Comparison of ENCODE assay signal across 8 cellular contexts in the genomic region with DNA sequence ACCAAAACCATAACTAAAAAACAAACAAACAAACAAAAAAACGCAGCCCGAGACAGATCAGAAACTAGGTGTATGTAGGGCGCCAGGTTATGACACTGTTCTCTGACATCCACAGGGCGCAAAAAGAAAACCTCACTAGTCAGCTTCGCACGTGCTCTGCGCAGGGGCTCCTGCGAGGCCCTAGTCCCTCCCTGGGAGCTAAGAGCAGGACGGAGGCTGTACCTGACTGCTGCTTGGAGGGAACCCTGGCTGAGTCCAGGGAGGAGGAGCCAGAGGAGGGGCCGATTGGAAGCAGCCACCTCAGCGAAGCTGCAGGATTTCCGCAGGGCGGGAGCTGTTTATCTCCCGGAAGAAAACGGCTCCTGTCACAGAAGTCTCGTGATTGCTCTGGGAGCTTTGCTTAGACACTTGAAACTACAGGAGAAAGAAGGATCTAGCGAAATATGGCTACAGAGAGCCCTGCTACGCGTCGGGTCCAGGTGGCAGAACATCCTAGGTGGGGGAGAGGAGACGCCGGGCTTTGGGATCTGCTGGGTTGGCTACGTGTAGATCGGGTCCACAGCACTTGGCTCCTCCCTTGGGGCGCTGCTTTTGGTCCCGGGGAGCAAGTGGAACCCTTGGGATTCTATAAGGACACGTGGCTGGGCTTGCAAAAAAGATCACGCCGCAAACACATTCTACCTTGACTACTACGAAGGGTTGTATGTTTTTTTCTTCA. TPM values are rescaled to one million over a fixed set of nuclear protein-coding genes. Genes with fewer than 3 reads are reported as not detected.
DNase-seq lines count a peak whose midpoint lies in the region; ATAC-seq and TF ChIP-seq lines count a peak whose summit lies in the region.

GALK2 (plus strand) TSS at position 368 of the 718 bp plus-strand sequence; CDS start at position 444, 76 bp downstream.

- no peak for TF ChIP-seq CTCF in liver (IDR thresholded peaks at IDR 0.05; ENCODE audit: low read depth, low read length, missing input control)

- DNase-seq in NCI-H69 (lab: John Stamatoyannopoulos, UW) (peak; percentile 98), dermis microvascular lymphatic vessel endothelial cell (ENCODE audit: low read depth in 2 of 2) (peak; percentile 60 to 92)
- DNase-seq in activated CD4-positive, alpha-beta T cell treated with anti-CD3 and anti-CD28 coated beads, Interleukin-2, amount 50 U/mL, for 4 hours, result peak; percentile 67 to 68
- DNase-seq in stimulated activated CD4-positive, alpha-beta T cell treated with anti-CD3 and anti-CD28 coated beads, Interleukin-4, amount 100 ng/mL, for 24 hours, result peak; percentile 84

- TF ChIP-seq RAD21 in liver (IDR thresholded peaks at IDR 0.05), result peak; percentile 8 to 48

- H3K4me2 ChIP-seq in BLaER1, result peak within 1 kb of the TSS; percentile 72

- ATAC-seq in GM19324 (IDR thresholded peaks at IDR 0.05; ENCODE audit: low FRiP score, unreplicated experiment), result peak; percentile 97
- peak; percentile 86 for ATAC-seq in HG03469 (IDR thresholded peaks at IDR 0.05; ENCODE audit: unreplicated experiment)

- peak within 1 kb of the TSS; percentile 74 for H3K4me3 ChIP-seq in BLaER1
- peak within 1 kb of the TSS; percentile 67 to 94 (median 73) for H3K4me3 ChIP-seq in liver (ENCODE audit: low read depth in 1 of 3, low read length in 3 of 3)

- no peaks in the 10 kb centered on the region for H4K20me1 ChIP-seq in BLaER1

- H3K27ac ChIP-seq in BLaER1, result peak within 1 kb of the TSS; percentile 84
- peak within 1 kb of the TSS; percentile 37 to 91 for H3K27ac ChIP-seq in liver (ENCODE audit: low read depth in 1 of 2, low read length in 2 of 2)

- H3K27me3 ChIP-seq in BLaER1 (no peaks in the 10 kb centered on the region), liver (ENCODE audit: control insufficient read depth in 4 of 4, insufficient read depth in 4 of 4, low read length in 3 of 4) (no peaks in the 10 kb centered on the region)

- H3K9me3 ChIP-seq in BLaER1, result peaks cover 8% of the 10 kb centered on the region
- no peaks in the 10 kb centered on the region for H3K9me3 ChIP-seq in liver (ENCODE audit: control insufficient read depth in 4 of 4, low read length in 3 of 4)

- 7% methylated on average over 30 of the region's 30 CpGs for WGBS in liver

- H3K4me1 ChIP-seq in BLaER1, result peaks cover 17% of the 10 kb centered on the region
- H3K4me1 ChIP-seq in liver (ENCODE audit: control insufficient read depth in 4 of 4, insufficient read depth in 4 of 4, low read length in 3 of 4), result peaks cover 0 to 11% (median 2%) of the 10 kb centered on the region in 4 donors

- H3K36me3 ChIP-seq in BLaER1, result peaks cover 3% of the 10 kb centered on the region
- H3K36me3 ChIP-seq in liver (ENCODE audit: control insufficient read depth in 4 of 4, insufficient read depth in 3 of 4, low read depth in 1 of 4, low read length in 3 of 4), result no peaks in the 10 kb centered on the region

- H3K9ac ChIP-seq in BLaER1 (peak within 1 kb of the TSS; percentile 83), liver (ENCODE audit: low read depth in 1 of 2, low read length in 2 of 2) (peak within 1 kb of the TSS; percentile 17 to 97)

TF ChIP-seq in liver, 16 proteins besides CTCF, POLR2A, EP300 and RAD21:
- TF ChIP-seq FOXA2 (IDR thresholded peaks at IDR 0.05), result no peak
- TF ChIP-seq, protein P1, sequence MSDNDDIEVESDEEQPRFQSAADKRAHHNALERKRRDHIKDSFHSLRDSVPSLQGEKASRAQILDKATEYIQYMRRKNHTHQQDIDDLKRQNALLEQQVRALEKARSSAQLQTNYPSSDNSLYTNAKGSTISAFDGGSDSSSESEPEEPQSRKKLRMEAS (IDR thresholded peaks at IDR 0.05), result peak; percentile 74
- TF ChIP-seq RXRA (IDR thresholded peaks at IDR 0.05), result peak; percentile 50
- no peak for TF ChIP-seq ATF3 (IDR thresholded peaks at IDR 0.05)
- no peak for TF ChIP-seq EGR1 (IDR thresholded peaks at IDR 0.05; ENCODE audit: low read depth in 2 of 2)
- TF ChIP-seq SP1 (IDR thresholded peaks at IDR 0.05), result peak; percentile 50
- no peak for TF ChIP-seq NR2F2 (IDR thresholded peaks at IDR 0.05)
- peak; percentile 85 for TF ChIP-seq REST (IDR thresholded peaks at IDR 0.05)
- TF ChIP-seq FOXA1 (IDR thresholded peaks at IDR 0.05), result peak; percentile 39
- TF ChIP-seq YY1 (IDR thresholded peaks at IDR 0.05), result peak; percentile 65
- TF ChIP-seq HNF4A (conservative IDR thresholded peaks at IDR 0.05), result peak; percentile 44 to 61
- no peak for TF ChIP-seq ZBTB33 (IDR thresholded peaks at IDR 0.05)
- peak in 1 of 2 donors; percentile 86 for TF ChIP-seq GABPA (IDR thresholded peaks at IDR 0.05 in 1 of 2, conservative IDR thresholded peaks at IDR 0.05 in 1 of 2)
- TF ChIP-seq JUND (IDR thresholded peaks at IDR 0.05), result peak; percentile 58 to 65
- TF ChIP-seq TAF1 (conservative IDR thresholded peaks at IDR 0.05), result peak; percentile 70
- TF ChIP-seq HNF4G (IDR thresholded peaks at IDR 0.05), result no peak

RNA-seq across cellular contexts. Expression of gene GALK2, which starts in this region (rescaled TPM):
- total RNA-seq in dermis microvascular lymphatic vessel endothelial cell (41.8 and 43.5 TPM in 2 replicates), liver (10 to 100 TPM; 18.1 to 57.0 TPM)
- polyA plus RNA-seq in liver, result 10 to 100 TPM; 18.5 to 30.4 TPM

Comparison
In these comparisons a context has a peak if more than half of its experiments do, and no peak if none do; other contexts are left out.
1. Peak in every context shown above with its lines: DNase-seq, ATAC-seq, H3K4me3 ChIP-seq and H3K27ac ChIP-seq.